Comparison of ENCODE assay signal across 17 cellular contexts in genomic region chr3:51997935-51998596, GRCh38. TPM values are rescaled to one million over a fixed set of nuclear protein-coding genes. Genes with fewer than 3 reads are reported as not detected.
DNase-seq lines count a peak whose midpoint lies in the region; ATAC-seq, FAIRE-seq and TF ChIP-seq lines count a peak whose summit lies in the region.
"Had no signal": no experiment of that assay in that cellular context is flagged by ENCODE, and none has a peak within 500 bp of the region (broad histone marks: within the 10 kb centered on the region; RNA-seq: fewer than 3 reads in every experiment).

No MANE protein-coding gene starts in this region.

- H3K4me3 ChIP-seq in GM23338 (no peak overlapping the region), keratinocyte (ENCODE audit: control insufficient read depth in 2 of 3, extremely low read depth in 1 of 3, insufficient read depth in 2 of 3, low read depth in 1 of 3, low read length in 3 of 3) (no peak overlapping the region)

- peaks cover 28% of the 10 kb centered on the region for H3K27me3 Mint-ChIP-seq in GM23338 (ENCODE audit: insufficient read depth, low read depth, poor library complexity)
- H3K27me3 Mint-ChIP-seq: stimulated activated memory B cell treated with anti-CD40 and anti-IgM and Interleukin-4, amounts not matched to agents 10 μg/mL and 1 μg/mL and 100 μg/mL, for 72 hours had no signal

- H3K9me3 Mint-ChIP-seq in GM23338 = peaks cover 4% of the 10 kb centered on the region; the same call in 1 of the 3 replicates
- H3K9me3 Mint-ChIP-seq: activated T-helper 2 cell treated with anti-CD3 and anti-CD28 coated beads, Interferon-gamma antibody, Interleukin-2, Interleukin-4, amounts not matched to agents 10 μg/mL and 5 μg/mL and 100 μg/mL, durations not matched to agents 14 hours and 24 hours and 36 hours; stimulated activated memory B cell treated with anti-CD40 and anti-IgM and Interleukin-4, amounts not matched to agents 10 μg/mL and 1 μg/mL and 100 μg/mL, for 72 hours had no signal

- peak; percentile 98 for FAIRE-seq in keratinocyte (lab: Jason Lieb, UNC)

- H3K9me3 ChIP-seq in keratinocyte (ENCODE audit: control insufficient read depth, low read depth, low read length) = no peaks in the 10 kb centered on the region

- no peaks in the 10 kb centered on the region for H3K9me1 ChIP-seq in keratinocyte (ENCODE audit: control insufficient read depth, extremely low read depth, insufficient read depth, low read length)

- ATAC-seq in GM23338 (no peak), HG03175 (IDR thresholded peaks at IDR 0.05; ENCODE audit: unreplicated experiment) (no peak)
- ATAC-seq: stimulated activated memory B cell treated with anti-CD40 and anti-IgM and Interleukin-4, amounts not matched to agents 10 μg/mL and 1 μg/mL and 100 μg/mL, for 72 hours had no signal

- peaks cover 22% of the 10 kb centered on the region for H3K36me3 ChIP-seq in GM23338 (ENCODE audit: insufficient read depth)
- peaks cover 14 to 16% of the 10 kb centered on the region in 2 experiments for H3K36me3 ChIP-seq in keratinocyte (ENCODE audit: control insufficient read depth in 2 of 2, extremely low read depth in 1 of 2, insufficient read depth in 2 of 2, low read length in 2 of 2)

- H3K4me1 Mint-ChIP-seq in GM23338 = peaks cover 36% of the 10 kb centered on the region

- H4K20me1 ChIP-seq in GM23338 (replicated peaks; ENCODE audit: insufficient read depth) = peaks cover 8% of the 10 kb centered on the region; the same call in 1 of the 2 replicates
- H4K20me1 ChIP-seq in keratinocyte (ENCODE audit: control insufficient read depth, extremely low read depth, insufficient read depth, low read length) = peaks cover 4% of the 10 kb centered on the region

- H3K9ac ChIP-seq in keratinocyte (ENCODE audit: control insufficient read depth, extremely low read depth, insufficient read depth, low read length) = no peak overlapping the region

- TF ChIP-seq CTCF in GM23338 (conservative IDR thresholded peaks at IDR 0.05; ENCODE audit: low read depth in 2 of 2) (no peak), keratinocyte (optimal IDR thresholded peaks at IDR 0.05 in 1 of 3, IDR thresholded peaks at IDR 0.05 in 1 of 3, conservative IDR thresholded peaks at IDR 0.05 in 1 of 3; ENCODE audit: extremely low read depth in 1 of 3, insufficient read depth in 2 of 3, low read length in 3 of 3) (no peak)

- DNase-seq in A172 (ENCODE audit: low spot score) (peak; percentile 53), GM23338 (ENCODE audit: low spot score) (peak; percentile 62), SW480 (ENCODE audit: low spot score) (peak; percentile 94), keratinocyte (ENCODE audit: low read depth, low spot score) (no peak), GM03348 (ENCODE audit: low spot score) (no peak)
- DNase-seq in activated effector memory CD4-positive, alpha-beta T cell treated with anti-CD3 and anti-CD28 coated beads, Interleukin-2, amount 50 U/mL, for 16 hours = no peak
- no peak for DNase-seq in NK-92 treated with Interleukin-12 subunit alpha and Interleukin-12 subunit beta, amount 100 ng/mL, for 24 hours (lab: John Stamatoyannopoulos, UW)
- DNase-seq: activated CD4-positive, alpha-beta T cell treated with anti-CD3 and anti-CD28 coated beads, Interleukin-2, amount 50 U/mL, for 1 hour; erythroblast; GF-D8; mesenchymal stem cell; MV-4-11; stimulated activated CD4-positive, alpha-beta T cell treated with anti-CD3 and anti-CD28 coated beads, Interleukin-2, amount 100 ng/mL, for 48 hours; T-helper 1 cell had no signal

- H3K27ac Mint-ChIP-seq in GM23338 = no peak overlapping the region
- H3K27ac Mint-ChIP-seq: activated T-helper 2 cell treated with anti-CD3 and anti-CD28 coated beads, Interferon-gamma antibody, Interleukin-2, Interleukin-4, amounts not matched to agents 10 μg/mL and 5 μg/mL and 100 μg/mL, durations not matched to agents 14 hours and 24 hours and 36 hours; stimulated activated memory B cell treated with anti-CD40 and anti-IgM and Interleukin-4, amounts not matched to agents 10 μg/mL and 1 μg/mL and 100 μg/mL, for 72 hours had no signal

- peaks cover 28% of the 10 kb centered on the region for H3K36me3 Mint-ChIP-seq in GM23338 (ENCODE audit: low read depth)

- H3F3A ChIP-seq in GM23338 (replicated peaks; ENCODE audit: low read depth) = peaks cover 26% of the 10 kb centered on the region

- H3K79me2 ChIP-seq in GM23338 (replicated peaks; ENCODE audit: insufficient read depth) = peaks cover 18% of the 10 kb centered on the region
- H3K79me2 ChIP-seq in keratinocyte (ENCODE audit: control insufficient read depth, insufficient read depth, low read length) = peaks cover 23% of the 10 kb centered on the region

- H3K4me3 Mint-ChIP-seq in GM23338 = no peak overlapping the region; the same call in 2 of the 3 replicates
- H3K4me3 Mint-ChIP-seq: stimulated activated memory B cell treated with anti-CD40 and anti-IgM and Interleukin-4, amounts not matched to agents 10 μg/mL and 1 μg/mL and 100 μg/mL, for 72 hours had no signal

- dilution Hi-C loops in keratinocyte (cut with MboI; ENCODE audit: extremely low pct_ligation_motif_present, low sequenced_read_pairs) = no loop called here

- H3K27ac ChIP-seq in GM23338 (ENCODE audit: low read depth) = no peak overlapping the region
- H3K27ac ChIP-seq in keratinocyte (ENCODE audit: control insufficient read depth, insufficient read depth, low read length) = no peak overlapping the region

- H3K4me1 ChIP-seq in GM23338 (ENCODE audit: insufficient read depth) (peaks cover 33% of the 10 kb centered on the region), keratinocyte (ENCODE audit: control insufficient read depth, extremely low read depth, insufficient read depth, low read length) (peaks cover 24% of the 10 kb centered on the region)

- H3K4me2 ChIP-seq in GM23338 (0 out of 2 replicates have a peak overlapping the region, but pooled peaks have one; percentile 36), keratinocyte (ENCODE audit: control insufficient read depth, extremely low read depth, insufficient read depth, low read depth, low read length) (peak overlapping the region; percentile 9)

- H3K27me3 ChIP-seq in GM23338 (ENCODE audit: insufficient read depth) (no peaks in the 10 kb centered on the region), keratinocyte (ENCODE audit: control insufficient read depth, extremely low read depth, insufficient read depth, low read length) (no peaks in the 10 kb centered on the region)

- H3K9me2 ChIP-seq in GM23338 (ENCODE audit: insufficient read depth) = no peaks in the 10 kb centered on the region

- H2AFZ ChIP-seq in GM23338 (no peak overlapping the region), keratinocyte (ENCODE audit: control insufficient read depth, low read length) (no peak overlapping the region)

RNA-seq across cellular contexts. Expression of gene RPL29, which starts 2.4 kb away (rescaled TPM):
- 704 and 1,100 TPM in 2 replicates for total RNA-seq in A172 (2014; rRNA removed; shearing (Covaris generic))
- 1,341 and 1,471 TPM in 2 replicates for total RNA-seq in GM23338 (2014; rRNA removed; shearing (Covaris generic))
- polyA plus RNA-seq in GM23338 (2016; fragmentation: Nextera tagmentation; extraction: Ambion mirVana) (1,864 and 1,983 TPM in 2 replicates), keratinocyte (1,648 to 2,317 TPM (median 2,262 TPM) in 3 replicates)
- polyA plus RNA-seq in keratinocyte (2011; ENCODE audit: low read depth) = 230 TPM
- 2,612 and 3,378 TPM in 2 replicates for polyA plus RNA-seq in keratinocyte (2011; cell fraction: cytosol; rRNA removed)
- 709 and 840 TPM in 2 replicates for polyA plus RNA-seq in keratinocyte (2011; cell fraction: nucleus; rRNA removed)
- polyA plus RNA-seq in keratinocyte (2012; ENCODE audit: low replicate concordance) = 2,251 and 2,683 TPM in 2 replicates
- polyA minus RNA-seq in keratinocyte = 629 to 1,712 TPM (median 1,279 TPM) in 3 replicates
- polyA minus RNA-seq in keratinocyte (2011; cell fraction: cytosol; rRNA and poly(A)+ RNA removed) = 1,741 TPM
- polyA minus RNA-seq in keratinocyte (2011; cell fraction: nucleus; rRNA and poly(A)+ RNA removed) = 213 and 241 TPM in 2 replicates

RNA-seq across cellular contexts. Expression of gene ACY1, which starts 14.7 kb away (rescaled TPM):
- total RNA-seq in A172 (2014; rRNA removed; shearing (Covaris generic)) = 46.5 and 66.1 TPM in 2 replicates
- 62.8 and 91.3 TPM in 2 replicates for total RNA-seq in GM23338 (2014; rRNA removed; shearing (Covaris generic))
- 35.8 and 38.4 TPM in 2 replicates for polyA plus RNA-seq in GM23338 (2016; fragmentation: Nextera tagmentation; extraction: Ambion mirVana)
- polyA plus RNA-seq in keratinocyte = 71.8 to 91.8 TPM (median 76.6 TPM) in 3 replicates
- 18.5 TPM for polyA plus RNA-seq in keratinocyte (2011; ENCODE audit: low read depth)
- polyA plus RNA-seq in keratinocyte (2011; cell fraction: cytosol; rRNA removed) = 78.8 and 120 TPM in 2 replicates
- 100 and 133 TPM in 2 replicates for polyA plus RNA-seq in keratinocyte (2011; cell fraction: nucleus; rRNA removed)
- 69.1 and 86.6 TPM in 2 replicates for polyA plus RNA-seq in keratinocyte (2012; ENCODE audit: low replicate concordance)
- polyA minus RNA-seq in keratinocyte = 89.2 to 310 TPM (median 100 TPM) in 3 replicates
- 154 TPM for polyA minus RNA-seq in keratinocyte (2011; cell fraction: cytosol; rRNA and poly(A)+ RNA removed)
- polyA minus RNA-seq in keratinocyte (2011; cell fraction: nucleus; rRNA and poly(A)+ RNA removed) = 37.4 and 52.6 TPM in 2 replicates

RNA-seq across cellular contexts. Expression of gene ABHD14A, which starts 23.2 kb away (rescaled TPM):
- 4.2 and 10.2 TPM in 2 replicates for total RNA-seq in A172 (2014; rRNA removed; shearing (Covaris generic))
- total RNA-seq in GM23338 (2014; rRNA removed; shearing (Covaris generic)) = 4.3 and 7.8 TPM in 2 replicates
- 12.7 TPM in 2 replicates for polyA plus RNA-seq in GM23338 (2016; fragmentation: Nextera tagmentation; extraction: Ambion mirVana)
- 6.9 to 10.6 TPM (median 7.5 TPM) in 3 replicates for polyA plus RNA-seq in keratinocyte
- polyA plus RNA-seq in keratinocyte (2011; ENCODE audit: low read depth) = not detected
- polyA plus RNA-seq in keratinocyte (2011; cell fraction: cytosol; rRNA removed) = 7.1 and 12.4 TPM in 2 replicates
- 4.0 and 5.9 TPM in 2 replicates for polyA plus RNA-seq in keratinocyte (2011; cell fraction: nucleus; rRNA removed)
- 2.2 and 8.6 TPM in 2 replicates for polyA plus RNA-seq in keratinocyte (2012; ENCODE audit: low replicate concordance)
- polyA minus RNA-seq in keratinocyte = 3.0 to 10.1 TPM (median 4.1 TPM) in 3 replicates
- polyA minus RNA-seq in keratinocyte (2011; cell fraction: cytosol; rRNA and poly(A)+ RNA removed) = 10.0 TPM
- 0.62 and 2.7 TPM in 2 replicates for polyA minus RNA-seq in keratinocyte (2011; cell fraction: nucleus; rRNA and poly(A)+ RNA removed)

RNA-seq across cellular contexts. Expression of gene ABHD14B, which starts 24.2 kb away (rescaled TPM):
- total RNA-seq in A172 (2014; rRNA removed; shearing (Covaris generic)) = 21.2 and 21.5 TPM in 2 replicates
- 8.0 and 11.1 TPM in 2 replicates for total RNA-seq in GM23338 (2014; rRNA removed; shearing (Covaris generic))
- 5.8 and 8.9 TPM in 2 replicates for polyA plus RNA-seq in GM23338 (2016; fragmentation: Nextera tagmentation; extraction: Ambion mirVana)
- 32.8 to 57.2 TPM (median 34.7 TPM) in 3 replicates for polyA plus RNA-seq in keratinocyte
- 8.3 TPM for polyA plus RNA-seq in keratinocyte (2011; ENCODE audit: low read depth)
- polyA plus RNA-seq in keratinocyte (2011; cell fraction: cytosol; rRNA removed) = 40.0 and 45.9 TPM in 2 replicates
- polyA plus RNA-seq in keratinocyte (2011; cell fraction: nucleus; rRNA removed) = 23.1 and 27.2 TPM in 2 replicates
- polyA plus RNA-seq in keratinocyte (2012; ENCODE audit: low replicate concordance) = 28.0 and 31.3 TPM in 2 replicates
- polyA minus RNA-seq in keratinocyte = 36.1 to 50.6 TPM (median 42.4 TPM) in 3 replicates
- polyA minus RNA-seq in keratinocyte (2011; cell fraction: cytosol; rRNA and poly(A)+ RNA removed) = 44.9 TPM
- polyA minus RNA-seq in keratinocyte (2011; cell fraction: nucleus; rRNA and poly(A)+ RNA removed) = 10.8 and 15.4 TPM in 2 replicates

RNA-seq across cellular contexts. Expression of gene PCBP4, which starts 30.8 kb away (rescaled TPM):
- total RNA-seq in A172 (2014; rRNA removed; shearing (Covaris generic)) = 99.7 and 107 TPM in 2 replicates
- total RNA-seq in GM23338 (2014; rRNA removed; shearing (Covaris generic)) = 26.8 and 37.6 TPM in 2 replicates
- polyA plus RNA-seq in GM23338 (2016; fragmentation: Nextera tagmentation; extraction: Ambion mirVana) (11.8 and 14.1 TPM in 2 replicates), keratinocyte (25.2 to 48.7 TPM (median 35.0 TPM) in 3 replicates)
- polyA plus RNA-seq in keratinocyte (2011; ENCODE audit: low read depth) = 12.1 TPM
- 36.7 and 63.1 TPM in 2 replicates for polyA plus RNA-seq in keratinocyte (2011; cell fraction: cytosol; rRNA removed)
- 46.9 and 68.3 TPM in 2 replicates for polyA plus RNA-seq in keratinocyte (2011; cell fraction: nucleus; rRNA removed)
- 28.2 and 37.6 TPM in 2 replicates for polyA plus RNA-seq in keratinocyte (2012; ENCODE audit: low replicate concordance)
- polyA minus RNA-seq in keratinocyte = 30.8 to 67.1 TPM (median 45.1 TPM) in 3 replicates
- 59.7 TPM for polyA minus RNA-seq in keratinocyte (2011; cell fraction: cytosol; rRNA and poly(A)+ RNA removed)
- polyA minus RNA-seq in keratinocyte (2011; cell fraction: nucleus; rRNA and poly(A)+ RNA removed) = 13.2 and 15.2 TPM in 2 replicates

Comparison
In these comparisons a context has a peak if more than half of its experiments do, and no peak if none do; other contexts are left out.
1. DNase-seq: peak in A172 (single experiment), GM23338 (single experiment) and SW480 (single experiment); none in keratinocyte (single experiment), activated effector memory CD4-positive, alpha-beta T cell treated with anti-CD3 and anti-CD28 coated beads, Interleukin-2, amount 50 U/mL, for 16 hours (single experiment), NK-92 treated with Interleukin-12 subunit alpha and Interleukin-12 subunit beta, amount 100 ng/mL, for 24 hours (single experiment) and GM03348 (single experiment).